In genomic region chr1:151346082-151346768, GRCh38 we compare ENCODE assay signal across 8 cellular contexts. TPM values are rescaled to one million over a fixed set of nuclear protein-coding genes. Genes with fewer than 3 reads are reported as not detected.
A peak's percentile ranks its signal among the peaks of the same experiment; 100 is the strongest.
DNase-seq lines count a peak whose midpoint lies in the region; ATAC-seq, FAIRE-seq and TF ChIP-seq lines count a peak whose summit lies in the region.

No MANE protein-coding gene starts in this region.

- POLR2A ChIA-PET in activated CD4-positive, alpha-beta T cell treated with anti-CD3 and anti-CD28 coated beads for 36 hours (lab: Charles Lee) = interaction anchor here (0.6 to 1.7 kb wide), 3 partner anchors 45 to 134 kb away, joined by 3 to 7 read pairs (median 6); no protein-coding TSS in a partner anchor

- peak overlapping the region; percentile 64 for H3K27ac ChIP-seq in angular gyrus (ENCODE audit: low read depth, low read length)
- H3K27ac ChIP-seq in left lung = peak overlapping the region; percentile 83 to 93
- H3K27ac ChIP-seq in temporal lobe (ENCODE audit: low read depth, low read length) = peak overlapping the region; percentile 79

- H3K27me3 Mint-ChIP-seq in activated CD4-positive, alpha-beta T cell treated with anti-CD3 and anti-CD28 coated beads for 36 hours = no peaks in the 10 kb centered on the region

- peak overlapping the region; percentile 94 for H3K27ac Mint-ChIP-seq in activated CD4-positive, alpha-beta T cell treated with anti-CD3 and anti-CD28 coated beads for 36 hours

- H3K4me3 ChIP-seq in left lung = peak overlapping the region; percentile 55 to 58

- no peak for FAIRE-seq in urothelium cell line (lab: Jason Lieb, UNC)

- intact Hi-C loops in activated CD4-positive, alpha-beta T cell treated with anti-CD3 and anti-CD28 coated beads for 36 hours (cut with DNase I, micrococcal nuclease) = loop anchor here (2.0 to 5.0 kb wide), 5 partner anchors 147 to 984 kb away; partner anchors contain the start of genes PIP5K1A (in 2 of the 2), C2CD4D (in 1 of the 2), GABPB2 (in 1 of the 2) and RPRD2 (in 1 of the 2)
- intact Hi-C loops in left lung (cut with DNase I) = no loop called here

- CTCF ChIA-PET in activated CD4-positive, alpha-beta T cell treated with anti-CD3 and anti-CD28 coated beads for 36 hours (lab: Charles Lee) = interaction anchor here (1.6 to 11.0 kb wide), 2 partner anchors 34 to 42 kb away, joined by 3 to 203 read pairs; no protein-coding TSS in a partner anchor

- no peaks in the 10 kb centered on the region for H3K27me3 ChIP-seq in left lung

- DNase-seq in activated CD4-positive, alpha-beta T cell treated with anti-CD3 and anti-CD28 coated beads for 36 hours = peak; percentile 39
- DNase-seq in activated CD4-positive, alpha-beta T cell treated with anti-CD3 and anti-CD28 coated beads for 4 hours = no peak
- DNase-seq in left lung = no peak
- no peak for DNase-seq in COLO668 (lab: John Stamatoyannopoulos, UW; ENCODE audit: unreplicated experiment)
- DNase-seq in urothelium cell line (ENCODE audit: low spot score) = no peak

- TF ChIP-seq CTCF in left lung (IDR thresholded peaks at IDR 0.05) = no peak

- H3K4me1 Mint-ChIP-seq in activated CD4-positive, alpha-beta T cell treated with anti-CD3 and anti-CD28 coated beads for 36 hours = peaks cover 31% of the 10 kb centered on the region

- H3K4me1 ChIP-seq in left lung = peaks cover 3 to 22% of the 10 kb centered on the region in 2 donors

- peaks cover 0 to 6% of the 10 kb centered on the region in 2 donors for H3K9me3 ChIP-seq in left lung

- H3K36me3 ChIP-seq in left lung = peaks cover 0 to 34% of the 10 kb centered on the region in 2 donors

- peak overlapping the region; percentile 96 for H3K4me3 Mint-ChIP-seq in activated CD4-positive, alpha-beta T cell treated with anti-CD3 and anti-CD28 coated beads for 36 hours

- no peak for ATAC-seq in activated CD4-positive, alpha-beta T cell treated with anti-CD3 and anti-CD28 coated beads for 36 hours
- no peak for ATAC-seq in left lung
- no peak for ATAC-seq in HG03097 (IDR thresholded peaks at IDR 0.05; ENCODE audit: low FRiP score, unreplicated experiment)

- H3K9me3 Mint-ChIP-seq in activated CD4-positive, alpha-beta T cell treated with anti-CD3 and anti-CD28 coated beads for 36 hours (ENCODE audit: low read depth) = no peaks in the 10 kb centered on the region

- H3K36me3 Mint-ChIP-seq in activated CD4-positive, alpha-beta T cell treated with anti-CD3 and anti-CD28 coated beads for 36 hours (ENCODE audit: low read depth) = peaks cover 31% of the 10 kb centered on the region

RNA-seq across cellular contexts. Expression of gene RFX5, which starts 0.8 kb away (rescaled TPM):
- 10 to 100 TPM; 47.6 to 50.4 TPM for total RNA-seq in activated CD4-positive, alpha-beta T cell treated with anti-CD3 and anti-CD28 coated beads for 36 hours
- 10 to 100 TPM; 37.1 to 63.3 TPM for total RNA-seq in left lung
- total RNA-seq in temporal lobe = 15.5 TPM

RNA-seq across cellular contexts. Expression of gene PI4KB, which starts 19.0 kb away (rescaled TPM):
- total RNA-seq in activated CD4-positive, alpha-beta T cell treated with anti-CD3 and anti-CD28 coated beads for 36 hours = 10 to 100 TPM; 53.0 to 54.5 TPM
- total RNA-seq in left lung = 10 to 100 TPM; 54.8 to 71.3 TPM
- 34.4 TPM for total RNA-seq in temporal lobe

RNA-seq across cellular contexts. Expression of gene SELENBP1, which starts 26.3 kb away (rescaled TPM):
- total RNA-seq in activated CD4-positive, alpha-beta T cell treated with anti-CD3 and anti-CD28 coated beads for 36 hours = not detected
- total RNA-seq in left lung = 100 to 1,000 TPM; 131 to 258 TPM
- total RNA-seq in temporal lobe = 5.7 TPM

RNA-seq across cellular contexts. Expression of gene PSMB4, which starts 53.1 kb away (rescaled TPM):
- 100 to 1,000 TPM; 315 to 351 TPM for total RNA-seq in activated CD4-positive, alpha-beta T cell treated with anti-CD3 and anti-CD28 coated beads for 36 hours
- total RNA-seq in left lung (100 to 1,000 TPM; 166 to 249 TPM), temporal lobe (168 TPM)

Comparison
In these comparisons a context has a peak if more than half of its experiments do, and no peak if none do; other contexts are left out.
1. RNA of gene SELENBP1, which starts 26.3 kb away (total RNA-seq): 131 to 258 TPM in left lung; 5.7 TPM in temporal lobe (single experiment) and not detected in activated CD4-positive, alpha-beta T cell treated with anti-CD3 and anti-CD28 coated beads for 36 hours; every median in the first group is over 10 times any median in the second.
2. intact Hi-C loops: an anchor here in activated CD4-positive, alpha-beta T cell treated with anti-CD3 and anti-CD28 coated beads for 36 hours (2.0 to 5.0 kb wide); none called in left lung.
3. Peak in every context shown above with its lines, with median percentiles within 50 percentile points of each other: H3K27ac ChIP-seq.